Comparison of ENCODE assay signal across 1 cellular context in the genomic region with DNA sequence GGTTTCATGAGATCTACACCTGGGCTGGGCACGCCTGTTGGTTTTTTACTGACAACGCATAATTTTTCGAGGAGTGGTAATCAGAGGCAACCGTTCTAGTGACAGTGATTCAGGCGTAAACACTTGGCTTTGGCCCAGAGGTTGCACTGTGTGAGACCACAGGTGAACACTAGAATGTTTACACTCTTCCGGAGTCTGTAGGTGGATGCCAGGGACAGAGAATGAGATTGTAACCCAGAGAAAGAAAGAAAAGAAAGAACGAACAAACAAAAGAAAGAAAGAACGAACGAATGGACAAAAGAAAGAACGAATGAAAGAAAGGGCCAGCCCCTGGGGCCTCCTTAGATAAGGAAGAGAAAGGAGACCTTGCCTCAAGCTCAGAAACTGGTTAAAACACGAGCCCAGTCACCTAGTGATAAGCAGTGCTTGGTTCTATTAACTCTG.
TF ChIP-seq lines count a peak whose summit lies in the region.

No MANE protein-coding gene starts in this region.

TF ChIP-seq in K562, 482 proteins besides CTCF, POLR2A, EP300 and RAD21 (continued from another document and continues in another):
- peak; percentile 21; the same call in 1 of the 2 replicates for TF ChIP-seq SMARCE1 (IDR thresholded peaks at IDR 0.05)
- TF ChIP-seq OTX1 (CRISPR knock-in tag; IDR thresholded peaks at IDR 0.05): no peak
- TF ChIP-seq TRIM28 (IDR thresholded peaks at IDR 0.05): peak; percentile 49; the same call in 1 of the 2 replicates
- TF ChIP-seq DDX20 (tag; IDR thresholded peaks at IDR 0.05; ENCODE audit: low read depth): no peak
- TF ChIP-seq, protein P1, sequence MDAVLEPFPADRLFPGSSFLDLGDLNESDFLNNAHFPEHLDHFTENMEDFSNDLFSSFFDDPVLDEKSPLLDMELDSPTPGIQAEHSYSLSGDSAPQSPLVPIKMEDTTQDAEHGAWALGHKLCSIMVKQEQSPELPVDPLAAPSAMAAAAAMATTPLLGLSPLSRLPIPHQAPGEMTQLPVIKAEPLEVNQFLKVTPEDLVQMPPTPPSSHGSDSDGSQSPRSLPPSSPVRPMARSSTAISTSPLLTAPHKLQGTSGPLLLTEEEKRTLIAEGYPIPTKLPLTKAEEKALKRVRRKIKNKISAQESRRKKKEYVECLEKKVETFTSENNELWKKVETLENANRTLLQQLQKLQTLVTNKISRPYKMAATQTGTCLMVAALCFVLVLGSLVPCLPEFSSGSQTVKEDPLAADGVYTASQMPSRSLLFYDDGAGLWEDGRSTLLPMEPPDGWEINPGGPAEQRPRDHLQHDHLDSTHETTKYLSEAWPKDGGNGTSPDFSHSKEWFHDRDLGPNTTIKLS (IDR thresholded peaks at IDR 0.05; ENCODE audit: borderline replicate concordance, low read depth): no peak
- TF ChIP-seq NBN (IDR thresholded peaks at IDR 0.05; ENCODE audit: low read depth): peak; percentile 39; the same call in 1 of the 2 replicates
- TF ChIP-seq XRCC3 (IDR thresholded peaks at IDR 0.05): no peak
- TF ChIP-seq, protein P2, sequence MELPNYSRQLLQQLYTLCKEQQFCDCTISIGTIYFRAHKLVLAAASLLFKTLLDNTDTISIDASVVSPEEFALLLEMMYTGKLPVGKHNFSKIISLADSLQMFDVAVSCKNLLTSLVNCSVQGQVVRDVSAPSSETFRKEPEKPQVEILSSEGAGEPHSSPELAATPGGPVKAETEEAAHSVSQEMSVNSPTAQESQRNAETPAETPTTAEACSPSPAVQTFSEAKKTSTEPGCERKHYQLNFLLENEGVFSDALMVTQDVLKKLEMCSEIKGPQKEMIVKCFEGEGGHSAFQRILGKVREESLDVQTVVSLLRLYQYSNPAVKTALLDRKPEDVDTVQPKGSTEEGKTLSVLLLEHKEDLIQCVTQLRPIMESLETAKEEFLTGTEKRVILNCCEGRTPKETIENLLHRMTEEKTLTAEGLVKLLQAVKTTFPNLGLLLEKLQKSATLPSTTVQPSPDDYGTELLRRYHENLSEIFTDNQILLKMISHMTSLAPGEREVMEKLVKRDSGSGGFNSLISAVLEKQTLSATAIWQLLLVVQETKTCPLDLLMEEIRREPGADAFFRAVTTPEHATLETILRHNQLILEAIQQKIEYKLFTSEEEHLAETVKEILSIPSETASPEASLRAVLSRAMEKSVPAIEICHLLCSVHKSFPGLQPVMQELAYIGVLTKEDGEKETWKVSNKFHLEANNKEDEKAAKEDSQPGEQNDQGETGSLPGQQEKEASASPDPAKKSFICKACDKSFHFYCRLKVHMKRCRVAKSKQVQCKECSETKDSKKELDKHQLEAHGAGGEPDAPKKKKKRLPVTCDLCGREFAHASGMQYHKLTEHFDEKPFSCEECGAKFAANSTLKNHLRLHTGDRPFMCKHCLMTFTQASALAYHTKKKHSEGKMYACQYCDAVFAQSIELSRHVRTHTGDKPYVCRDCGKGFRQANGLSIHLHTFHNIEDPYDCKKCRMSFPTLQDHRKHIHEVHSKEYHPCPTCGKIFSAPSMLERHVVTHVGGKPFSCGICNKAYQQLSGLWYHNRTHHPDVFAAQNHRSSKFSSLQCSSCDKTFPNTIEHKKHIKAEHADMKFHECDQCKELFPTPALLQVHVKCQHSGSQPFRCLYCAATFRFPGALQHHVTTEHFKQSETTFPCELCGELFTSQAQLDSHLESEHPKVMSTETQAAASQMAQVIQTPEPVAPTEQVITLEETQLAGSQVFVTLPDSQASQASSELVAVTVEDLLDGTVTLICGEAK (IDR thresholded peaks at IDR 0.05): no peak
- TF ChIP-seq, protein P2 (CRISPR knock-in tag; IDR thresholded peaks at IDR 0.05): no peak
- TF ChIP-seq, protein P3, sequence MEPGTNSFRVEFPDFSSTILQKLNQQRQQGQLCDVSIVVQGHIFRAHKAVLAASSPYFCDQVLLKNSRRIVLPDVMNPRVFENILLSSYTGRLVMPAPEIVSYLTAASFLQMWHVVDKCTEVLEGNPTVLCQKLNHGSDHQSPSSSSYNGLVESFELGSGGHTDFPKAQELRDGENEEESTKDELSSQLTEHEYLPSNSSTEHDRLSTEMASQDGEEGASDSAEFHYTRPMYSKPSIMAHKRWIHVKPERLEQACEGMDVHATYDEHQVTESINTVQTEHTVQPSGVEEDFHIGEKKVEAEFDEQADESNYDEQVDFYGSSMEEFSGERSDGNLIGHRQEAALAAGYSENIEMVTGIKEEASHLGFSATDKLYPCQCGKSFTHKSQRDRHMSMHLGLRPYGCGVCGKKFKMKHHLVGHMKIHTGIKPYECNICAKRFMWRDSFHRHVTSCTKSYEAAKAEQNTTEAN (CRISPR knock-in tag; IDR thresholded peaks at IDR 0.05): no peak
- peak; percentile 94 for TF ChIP-seq C11orf30 (IDR thresholded peaks at IDR 0.05; ENCODE audit: low read depth)
- TF ChIP-seq, protein P4, sequence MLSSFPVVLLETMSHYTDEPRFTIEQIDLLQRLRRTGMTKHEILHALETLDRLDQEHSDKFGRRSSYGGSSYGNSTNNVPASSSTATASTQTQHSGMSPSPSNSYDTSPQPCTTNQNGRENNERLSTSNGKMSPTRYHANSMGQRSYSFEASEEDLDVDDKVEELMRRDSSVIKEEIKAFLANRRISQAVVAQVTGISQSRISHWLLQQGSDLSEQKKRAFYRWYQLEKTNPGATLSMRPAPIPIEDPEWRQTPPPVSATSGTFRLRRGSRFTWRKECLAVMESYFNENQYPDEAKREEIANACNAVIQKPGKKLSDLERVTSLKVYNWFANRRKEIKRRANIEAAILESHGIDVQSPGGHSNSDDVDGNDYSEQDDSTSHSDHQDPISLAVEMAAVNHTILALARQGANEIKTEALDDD (IDR thresholded peaks at IDR 0.05): peak; percentile 92
- no peak for TF ChIP-seq SP1 (CRISPR knock-in tag; IDR thresholded peaks at IDR 0.05)
- peak; percentile 73 for TF ChIP-seq MAFG (tag; conservative IDR thresholded peaks at IDR 0.05)
- peak; percentile 77 for TF ChIP-seq SOX6 (IDR thresholded peaks at IDR 0.05)
- TF ChIP-seq RCOR1 (IDR thresholded peaks at IDR 0.05; ENCODE audit: borderline replicate concordance in 1 of 2, low read depth in 2 of 2, low read length in 2 of 2): peak in 1 of 2 experiments; percentile 67; a peak in 1 of 4 replicates
- TF ChIP-seq DMBX1 (CRISPR knock-in tag; IDR thresholded peaks at IDR 0.05; ENCODE audit: borderline replicate concordance): peak; percentile 30; the same call in 1 of the 2 replicates
- TF ChIP-seq ATF1 (CRISPR knock-in tag; IDR thresholded peaks at IDR 0.05): no peak
- no peak for TF ChIP-seq ATF1 (tag; IDR thresholded peaks at IDR 0.05)
- peak; percentile 97 for TF ChIP-seq ZNF24 (IDR thresholded peaks at IDR 0.05)
- no peak for TF ChIP-seq WHSC1 (IDR thresholded peaks at IDR 0.05; ENCODE audit: low read length)
- TF ChIP-seq, protein P5, sequence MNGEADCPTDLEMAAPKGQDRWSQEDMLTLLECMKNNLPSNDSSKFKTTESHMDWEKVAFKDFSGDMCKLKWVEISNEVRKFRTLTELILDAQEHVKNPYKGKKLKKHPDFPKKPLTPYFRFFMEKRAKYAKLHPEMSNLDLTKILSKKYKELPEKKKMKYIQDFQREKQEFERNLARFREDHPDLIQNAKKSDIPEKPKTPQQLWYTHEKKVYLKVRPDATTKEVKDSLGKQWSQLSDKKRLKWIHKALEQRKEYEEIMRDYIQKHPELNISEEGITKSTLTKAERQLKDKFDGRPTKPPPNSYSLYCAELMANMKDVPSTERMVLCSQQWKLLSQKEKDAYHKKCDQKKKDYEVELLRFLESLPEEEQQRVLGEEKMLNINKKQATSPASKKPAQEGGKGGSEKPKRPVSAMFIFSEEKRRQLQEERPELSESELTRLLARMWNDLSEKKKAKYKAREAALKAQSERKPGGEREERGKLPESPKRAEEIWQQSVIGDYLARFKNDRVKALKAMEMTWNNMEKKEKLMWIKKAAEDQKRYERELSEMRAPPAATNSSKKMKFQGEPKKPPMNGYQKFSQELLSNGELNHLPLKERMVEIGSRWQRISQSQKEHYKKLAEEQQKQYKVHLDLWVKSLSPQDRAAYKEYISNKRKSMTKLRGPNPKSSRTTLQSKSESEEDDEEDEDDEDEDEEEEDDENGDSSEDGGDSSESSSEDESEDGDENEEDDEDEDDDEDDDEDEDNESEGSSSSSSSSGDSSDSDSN (IDR thresholded peaks at IDR 0.05; ENCODE audit: borderline replicate concordance in 1 of 2, low read depth in 2 of 2, low read length in 2 of 2): 0 out of 4 replicates have a peak, but pooled peaks of 1 of the 2 experiments have one; percentile 48
- TF ChIP-seq PCBP1 (IDR thresholded peaks at IDR 0.05; ENCODE audit: low read depth, low read length, poor library complexity, severe bottlenecking): no peak
- no peak for TF ChIP-seq GTF2A2 (tag; IDR thresholded peaks at IDR 0.05)
- TF ChIP-seq, protein P6, sequence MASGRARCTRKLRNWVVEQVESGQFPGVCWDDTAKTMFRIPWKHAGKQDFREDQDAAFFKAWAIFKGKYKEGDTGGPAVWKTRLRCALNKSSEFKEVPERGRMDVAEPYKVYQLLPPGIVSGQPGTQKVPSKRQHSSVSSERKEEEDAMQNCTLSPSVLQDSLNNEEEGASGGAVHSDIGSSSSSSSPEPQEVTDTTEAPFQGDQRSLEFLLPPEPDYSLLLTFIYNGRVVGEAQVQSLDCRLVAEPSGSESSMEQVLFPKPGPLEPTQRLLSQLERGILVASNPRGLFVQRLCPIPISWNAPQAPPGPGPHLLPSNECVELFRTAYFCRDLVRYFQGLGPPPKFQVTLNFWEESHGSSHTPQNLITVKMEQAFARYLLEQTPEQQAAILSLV (tag; IDR thresholded peaks at IDR 0.05): no peak
- 0 out of 2 replicates have a peak, but pooled peaks have one; percentile 10 for TF ChIP-seq CTBP1 (IDR thresholded peaks at IDR 0.05; ENCODE audit: borderline replicate concordance)
- peak in 1 of 2 experiments; percentile 27; a peak in 1 of 4 replicates for TF ChIP-seq TRIM24 (IDR thresholded peaks at IDR 0.05)
- TF ChIP-seq NFIC (IDR thresholded peaks at IDR 0.05): peak; percentile 77
- peak; percentile 43; the same call in 1 of the 2 replicates for TF ChIP-seq CBFA2T3 (IDR thresholded peaks at IDR 0.05)
- peak; percentile 67; the same call in 1 of the 2 replicates for TF ChIP-seq ZEB2 (IDR thresholded peaks at IDR 0.05)
- TF ChIP-seq, protein P7, sequence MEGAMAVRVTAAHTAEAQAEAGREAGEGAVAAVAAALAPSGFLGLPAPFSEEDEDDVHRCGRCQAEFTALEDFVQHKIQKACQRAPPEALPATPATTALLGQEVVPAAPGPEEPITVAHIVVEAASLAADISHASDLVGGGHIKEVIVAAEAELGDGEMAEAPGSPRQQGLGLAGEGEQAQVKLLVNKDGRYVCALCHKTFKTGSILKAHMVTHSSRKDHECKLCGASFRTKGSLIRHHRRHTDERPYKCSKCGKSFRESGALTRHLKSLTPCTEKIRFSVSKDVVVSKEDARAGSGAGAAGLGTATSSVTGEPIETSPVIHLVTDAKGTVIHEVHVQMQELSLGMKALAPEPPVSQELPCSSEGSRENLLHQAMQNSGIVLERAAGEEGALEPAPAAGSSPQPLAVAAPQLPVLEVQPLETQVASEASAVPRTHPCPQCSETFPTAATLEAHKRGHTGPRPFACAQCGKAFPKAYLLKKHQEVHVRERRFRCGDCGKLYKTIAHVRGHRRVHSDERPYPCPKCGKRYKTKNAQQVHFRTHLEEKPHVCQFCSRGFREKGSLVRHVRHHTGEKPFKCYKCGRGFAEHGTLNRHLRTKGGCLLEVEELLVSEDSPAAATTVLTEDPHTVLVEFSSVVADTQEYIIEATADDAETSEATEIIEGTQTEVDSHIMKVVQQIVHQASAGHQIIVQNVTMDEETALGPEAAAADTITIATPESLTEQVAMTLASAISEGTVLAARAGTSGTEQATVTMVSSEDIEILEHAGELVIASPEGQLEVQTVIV (CRISPR knock-in tag; IDR thresholded peaks at IDR 0.05; ENCODE audit: borderline replicate concordance): no peak
- TF ChIP-seq, protein P8, sequence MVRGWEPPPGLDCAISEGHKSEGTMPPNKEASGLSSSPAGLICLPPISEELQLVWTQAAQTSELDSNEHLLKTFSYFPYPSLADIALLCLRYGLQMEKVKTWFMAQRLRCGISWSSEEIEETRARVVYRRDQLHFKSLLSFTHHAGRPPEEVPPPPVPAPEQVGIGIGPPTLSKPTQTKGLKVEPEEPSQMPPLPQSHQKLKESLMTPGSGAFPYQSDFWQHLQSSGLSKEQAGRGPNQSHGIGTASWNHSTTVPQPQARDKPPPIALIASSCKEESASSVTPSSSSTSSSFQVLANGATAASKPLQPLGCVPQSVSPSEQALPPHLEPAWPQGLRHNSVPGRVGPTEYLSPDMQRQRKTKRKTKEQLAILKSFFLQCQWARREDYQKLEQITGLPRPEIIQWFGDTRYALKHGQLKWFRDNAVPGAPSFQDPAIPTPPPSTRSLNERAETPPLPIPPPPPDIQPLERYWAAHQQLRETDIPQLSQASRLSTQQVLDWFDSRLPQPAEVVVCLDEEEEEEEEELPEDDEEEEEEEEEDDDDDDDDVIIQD (CRISPR knock-in tag; IDR thresholded peaks at IDR 0.05): no peak
- TF ChIP-seq ZFP36 (IDR thresholded peaks at IDR 0.05; ENCODE audit: low read depth, low read length, partially characterized antibody): peak; percentile 93
- peak; percentile 24 for TF ChIP-seq TAL1 (IDR thresholded peaks at IDR 0.05)
- no peak for TF ChIP-seq CEBPB (tag; IDR thresholded peaks at IDR 0.05)
- TF ChIP-seq KDM1A (IDR thresholded peaks at IDR 0.05): peak; percentile 81 to 88
- 0 out of 2 replicates have a peak, but pooled peaks have one; percentile 34 for TF ChIP-seq ARID1B (IDR thresholded peaks at IDR 0.05)
